In the genomic region with DNA sequence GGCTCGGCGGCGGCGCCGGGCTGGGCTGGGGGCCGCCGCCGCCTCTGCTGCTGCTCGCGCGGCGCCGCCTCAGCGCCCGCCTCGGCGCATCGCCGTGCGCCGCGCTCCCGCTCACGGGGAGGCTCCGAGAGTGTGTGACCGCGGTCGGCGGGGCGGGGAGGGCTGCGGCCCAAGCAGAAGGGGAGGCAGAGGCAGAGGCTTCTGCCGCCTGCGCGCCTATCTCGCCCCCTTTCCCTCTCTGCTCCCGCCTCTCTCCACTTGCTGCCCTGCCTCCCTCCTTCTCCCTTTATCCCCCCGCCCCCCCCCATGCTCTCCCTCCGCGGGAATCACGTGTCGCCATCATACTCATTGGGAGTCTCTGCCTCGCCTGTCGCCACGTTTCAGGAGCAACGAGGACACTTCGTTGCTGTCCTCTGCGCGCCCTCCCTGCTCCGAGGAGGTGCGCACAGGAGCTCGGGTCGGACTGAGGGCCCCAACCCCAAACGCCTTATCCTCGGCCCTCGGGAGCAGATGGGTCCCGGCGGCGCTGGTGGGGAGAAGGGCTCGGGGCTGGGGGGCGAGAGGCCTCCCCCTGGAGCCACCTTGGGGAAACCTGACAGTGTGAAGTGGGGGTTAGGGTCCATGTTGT, we compare ENCODE assay signal across 9 cellular contexts. TPM values are rescaled to one million over a fixed set of nuclear protein-coding genes. Genes with fewer than 3 reads are reported as not detected.
DNase-seq lines count a peak whose midpoint lies in the region; ATAC-seq and TF ChIP-seq lines count a peak whose summit lies in the region.
"Had no signal": no experiment of that assay in that cellular context is flagged by ENCODE, and none has a peak within 500 bp of the region (broad histone marks: within the 10 kb centered on the region; RNA-seq: fewer than 3 reads in every experiment).

A gene with protein sequence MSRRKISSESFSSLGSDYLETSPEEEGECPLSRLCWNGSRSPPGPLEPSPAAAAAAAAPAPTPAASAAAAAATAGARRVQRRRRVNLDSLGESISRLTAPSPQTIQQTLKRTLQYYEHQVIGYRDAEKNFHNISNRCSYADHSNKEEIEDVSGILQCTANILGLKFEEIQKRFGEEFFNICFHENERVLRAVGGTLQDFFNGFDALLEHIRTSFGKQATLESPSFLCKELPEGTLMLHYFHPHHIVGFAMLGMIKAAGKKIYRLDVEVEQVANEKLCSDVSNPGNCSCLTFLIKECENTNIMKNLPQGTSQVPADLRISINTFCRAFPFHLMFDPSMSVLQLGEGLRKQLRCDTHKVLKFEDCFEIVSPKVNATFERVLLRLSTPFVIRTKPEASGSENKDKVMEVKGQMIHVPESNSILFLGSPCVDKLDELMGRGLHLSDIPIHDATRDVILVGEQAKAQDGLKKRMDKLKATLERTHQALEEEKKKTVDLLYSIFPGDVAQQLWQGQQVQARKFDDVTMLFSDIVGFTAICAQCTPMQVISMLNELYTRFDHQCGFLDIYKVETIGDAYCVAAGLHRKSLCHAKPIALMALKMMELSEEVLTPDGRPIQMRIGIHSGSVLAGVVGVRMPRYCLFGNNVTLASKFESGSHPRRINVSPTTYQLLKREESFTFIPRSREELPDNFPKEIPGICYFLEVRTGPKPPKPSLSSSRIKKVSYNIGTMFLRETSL (minus strand): TSS at position 203 of the 628 bp plus-strand sequence. CDS start 421 bp downstream, outside the sequence.

- no peaks in the 10 kb centered on the region for H3K79me2 ChIP-seq in KMS-11 (ENCODE audit: insufficient read depth, low read depth)

- DNase-seq in body of pancreas (peak; percentile 13 to 25 (median 16)), islet precursor cell (peak; percentile 59), GM19240 (ENCODE audit: insufficient read length, low spot score) (no peak), CD14-positive monocyte (ENCODE audit: low spot score) (no peak)
- DNase-seq in stimulated activated naive CD8-positive, alpha-beta T cell treated with anti-CD3 and anti-CD28 coated beads, Interleukin-15, amount 100 ng/mL, for 72 hours, result no peak

- no peak within 1 kb of the TSS for H3K27ac Mint-ChIP-seq in stimulated activated naive CD8-positive, alpha-beta T cell treated with anti-CD3 and anti-CD28 coated beads, Interleukin-15, amount 100 ng/mL, for 72 hours
- H3K27ac Mint-ChIP-seq in CD14-positive monocyte, result peak within 1 kb of the TSS in 1 of 7 donors; percentile 33
- H3K27ac Mint-ChIP-seq: activated B cell treated with CpG ODN at 0.5 μM for 24 hours had no signal

- WGBS in body of pancreas, 2 donors, result 0 to 4% methylated on average over 5 to 42 of the region's 60 CpGs

- H3K4me3 ChIP-seq in GM08714 (ENCODE audit: low read length) (peak within 1 kb of the TSS; percentile 39; the same call in 1 of the 2 replicates), KMS-11 (IDR thresholded peaks at IDR 0.05; ENCODE audit: insufficient read depth, low read depth, low read length) (no peak within 1 kb of the TSS), body of pancreas (peak within 1 kb of the TSS in 1 of 2 donors; percentile 36)

- no peak for TF ChIP-seq CTCF in KMS-11 (conservative IDR thresholded peaks at IDR 0.05; ENCODE audit: low read depth, low read length)
- no peak for TF ChIP-seq CTCF in body of pancreas (IDR thresholded peaks at IDR 0.05)
- no peak for TF ChIP-seq CTCF in CD14-positive monocyte (IDR thresholded peaks at IDR 0.05)

- peaks cover 6% of the 10 kb centered on the region for H3K4me1 Mint-ChIP-seq in stimulated activated naive CD8-positive, alpha-beta T cell treated with anti-CD3 and anti-CD28 coated beads, Interleukin-15, amount 100 ng/mL, for 72 hours
- H3K4me1 Mint-ChIP-seq in CD14-positive monocyte, result no peaks in the 10 kb centered on the region

- peaks cover 0 to 3% of the 10 kb centered on the region in 2 donors for H3K36me3 Mint-ChIP-seq in CD14-positive monocyte

- peaks cover 3% of the 10 kb centered on the region for H3K4me1 ChIP-seq in KMS-11 (ENCODE audit: low read depth, poor library complexity, severe bottlenecking)
- H3K4me1 ChIP-seq in body of pancreas, result peaks cover 21% of the 10 kb centered on the region

- H4K20me1 ChIP-seq in KMS-11 (ENCODE audit: insufficient read depth), result no peaks in the 10 kb centered on the region

- peak within 1 kb of the TSS; percentile 75 for H2AFZ ChIP-seq in KMS-11 (ENCODE audit: low read depth)

- H3K9ac ChIP-seq in KMS-11, result peak within 1 kb of the TSS; percentile 52; the same call in 1 of the 2 replicates

- no peaks in the 10 kb centered on the region for H3K9me3 ChIP-seq in body of pancreas

- peak within 1 kb of the TSS; percentile 73 for H3K4me2 ChIP-seq in KMS-11

- H3K27ac ChIP-seq in KMS-11 (no peak within 1 kb of the TSS), body of pancreas (peak within 1 kb of the TSS in 3 of 4 donors; percentile 44 to 67 (median 59))

- H3K36me3 ChIP-seq in KMS-11 (ENCODE audit: insufficient read depth), result no peaks in the 10 kb centered on the region
- H3K36me3 ChIP-seq in body of pancreas (replicated peaks in 1 of 2; ENCODE audit: insufficient read depth in 1 of 2, low read depth in 2 of 2), result no peaks in the 10 kb centered on the region

- ATAC-seq in GM21576 (IDR thresholded peaks at IDR 0.05; ENCODE audit: unreplicated experiment) (peak; percentile 24), body of pancreas (peak; percentile 33)
- peak; percentile 40 for ATAC-seq in stimulated activated naive CD8-positive, alpha-beta T cell treated with anti-CD3 and anti-CD28 coated beads, Interleukin-15, amount 100 ng/mL, for 72 hours

- TF ChIP-seq POLR2A in body of pancreas (IDR thresholded peaks at IDR 0.05), result no peak

- H3K27me3 Mint-ChIP-seq in stimulated activated naive CD8-positive, alpha-beta T cell treated with anti-CD3 and anti-CD28 coated beads, Interleukin-15, amount 100 ng/mL, for 72 hours, result peaks cover 52% of the 10 kb centered on the region
- H3K27me3 Mint-ChIP-seq in CD14-positive monocyte (ENCODE audit: low read depth in 3 of 3), result peaks cover 42 to 47% (median 44%) of the 10 kb centered on the region in 3 donors

- intact Hi-C loops in body of pancreas (cut with DNase I) (no loop called here), CD14-positive monocyte (cut with micrococcal nuclease) (no loop called here)

- no peaks in the 10 kb centered on the region for H3K9me3 Mint-ChIP-seq in stimulated activated naive CD8-positive, alpha-beta T cell treated with anti-CD3 and anti-CD28 coated beads, Interleukin-15, amount 100 ng/mL, for 72 hours
- peaks cover 0 to 5% (median 0%) of the 10 kb centered on the region in 7 donors for H3K9me3 Mint-ChIP-seq in CD14-positive monocyte
- H3K9me3 Mint-ChIP-seq: activated B cell treated with CpG ODN at 0.5 μM for 24 hours had no signal

- H3K27me3 ChIP-seq in KMS-11 (ENCODE audit: insufficient read depth, low read depth) (no peaks in the 10 kb centered on the region), body of pancreas (no peaks in the 10 kb centered on the region)

- H3K4me3 Mint-ChIP-seq in stimulated activated naive CD8-positive, alpha-beta T cell treated with anti-CD3 and anti-CD28 coated beads, Interleukin-15, amount 100 ng/mL, for 72 hours, result peak within 1 kb of the TSS; percentile 44 to 75
- peak within 1 kb of the TSS in 1 of 2 donors; percentile 82 for H3K4me3 Mint-ChIP-seq in CD14-positive monocyte

RNA-seq across cellular contexts. Expression of the gene that starts here (rescaled TPM):
- 1 to 10 TPM; 4.4 to 6.3 TPM for total RNA-seq in body of pancreas
- polyA plus RNA-seq in CD14-positive monocyte, result not detected
- total RNA-seq: activated B cell treated with CpG ODN at 0.5 μM for 24 hours had no signal

Comparison
In these comparisons a context has a peak if more than half of its experiments do, and no peak if none do; other contexts are left out.
1. DNase-seq: peak in body of pancreas (4 of 4) and islet precursor cell (single experiment); none in stimulated activated naive CD8-positive, alpha-beta T cell treated with anti-CD3 and anti-CD28 coated beads, Interleukin-15, amount 100 ng/mL, for 72 hours (0 of 2), GM19240 (single experiment) and CD14-positive monocyte (single experiment).
2. Peak in every context shown above with its lines, with median percentiles within 50 percentile points of each other: ATAC-seq.